8 cellular contexts compared by ENCODE assay signal in genomic region chr13:110711778-110712070, GRCh38. TPM values are rescaled to one million over a fixed set of nuclear protein-coding genes. Genes with fewer than 3 reads are reported as not detected.
A peak's percentile ranks its signal among the peaks of the same experiment; 100 is the strongest.
DNase-seq lines count a peak whose midpoint lies in the region; ATAC-seq, FAIRE-seq and TF ChIP-seq lines count a peak whose summit lies in the region.

No MANE protein-coding gene starts in this region.

- no peak for FAIRE-seq in HTR-8/SVneo (lab: Jason Lieb, UNC)

- H3K9ac ChIP-seq in endocrine pancreas (ENCODE audit: control insufficient read depth, insufficient read depth, low read length), result peak overlapping the region; percentile 82
- H3K9ac ChIP-seq in neural cell (ENCODE audit: low read length), result peak overlapping the region; percentile 100

- TF ChIP-seq RAD21 in neural cell (conservative IDR thresholded peaks at IDR 0.05), result no peak

- peaks cover 18% of the 10 kb centered on the region for H3K79me2 ChIP-seq in OCI-LY7 (ENCODE audit: insufficient read depth, low read depth, low read length)
- peaks cover 27% of the 10 kb centered on the region for H3K79me2 ChIP-seq in neural cell (replicated peaks; ENCODE audit: insufficient read depth, low read length)

- H3K4me2 ChIP-seq in OCI-LY7 (ENCODE audit: low read length) (peak overlapping the region; percentile 100), neural cell (ENCODE audit: low read length) (peak overlapping the region; percentile 89)

- peaks cover 26% of the 10 kb centered on the region for H3K4me1 ChIP-seq in OCI-LY7 (ENCODE audit: insufficient read depth, low read length, poor library complexity, severe bottlenecking)
- no peaks in the 10 kb centered on the region for H3K4me1 ChIP-seq in endocrine pancreas (ENCODE audit: control insufficient read depth, insufficient read depth, low read length)

- peaks cover 6% of the 10 kb centered on the region for H3F3A ChIP-seq in neural cell (ENCODE audit: insufficient read depth, low read length, poor library complexity, severe bottlenecking)

- POLR2A ChIA-PET in OCI-LY7 (lab: Charles Lee), result interaction anchor here (0.8 to 1.4 kb wide), 3 partner anchors 35 to 204 kb away, joined by 3 to 7 read pairs (median 5); partner anchors contain the start of gene ANKRD10

- H4K20me1 ChIP-seq in OCI-LY7 (ENCODE audit: insufficient read depth, low read length), result peaks cover 10% of the 10 kb centered on the region
- peaks cover 3% of the 10 kb centered on the region for H4K20me1 ChIP-seq in neural cell (ENCODE audit: insufficient read depth)

- no peaks in the 10 kb centered on the region for H3K9me3 ChIP-seq in OCI-LY7 (ENCODE audit: low read length)
- no peaks in the 10 kb centered on the region for H3K9me3 ChIP-seq in endocrine pancreas (ENCODE audit: control insufficient read depth, low read length)
- no peaks in the 10 kb centered on the region for H3K9me3 ChIP-seq in neural cell (ENCODE audit: low read length)

- TF ChIP-seq EP300 in neural cell (conservative IDR thresholded peaks at IDR 0.05; ENCODE audit: poor library complexity, severe bottlenecking), result no peak

- intact Hi-C loops in OCI-LY7 (cut with micrococcal nuclease; ENCODE audit: unreplicated experiment), result loop anchor here (5.0 to 10.0 kb wide), 4 partner anchors 97 to 1547 kb away; partner anchors contain the start of gene NAXD

- H3K4me3 ChIP-seq in OCI-LY7 (ENCODE audit: low read depth, low read length, poor library complexity, severe bottlenecking) (peak overlapping the region; percentile 89), endocrine pancreas (ENCODE audit: control insufficient read depth, insufficient read depth, low read length) (peak overlapping the region; percentile 95), neural cell (ENCODE audit: low read length) (peak overlapping the region; percentile 93)

- no peak for ATAC-seq in HG03025 (IDR thresholded peaks at IDR 0.05; ENCODE audit: low FRiP score, unreplicated experiment)

- H2AFZ ChIP-seq in OCI-LY7 (ENCODE audit: low read length), result peak overlapping the region; percentile 57; the same call in 1 of the 2 replicates
- H2AFZ ChIP-seq in neural cell (ENCODE audit: low read depth, low read length), result peak overlapping the region; percentile 67

- peak overlapping the region; percentile 99 for H3K27ac ChIP-seq in OCI-LY7 (ENCODE audit: low read depth, low read length, poor library complexity, severe bottlenecking)
- peak overlapping the region; percentile 100 for H3K27ac ChIP-seq in neural cell (ENCODE audit: low read length)

- H3K36me3 ChIP-seq in OCI-LY7 (ENCODE audit: insufficient read depth, low read length) (no peaks in the 10 kb centered on the region), endocrine pancreas (ENCODE audit: control insufficient read depth, insufficient read depth, low read length) (no peaks in the 10 kb centered on the region), neural cell (ENCODE audit: insufficient read depth, low read length) (no peaks in the 10 kb centered on the region)

- H3K27me3 ChIP-seq in endocrine pancreas (ENCODE audit: control insufficient read depth, insufficient read depth, low read length), result no peaks in the 10 kb centered on the region
- H3K27me3 ChIP-seq in neural cell (ENCODE audit: insufficient read depth, low read depth, low read length), result no peaks in the 10 kb centered on the region

- TSS peak; percentile 90 for BruUV-seq in OCI-LY7 (replicated peaks; lab: Mats Ljungman, UMichigan)

- peak; percentile 47 for DNase-seq in DMS153 treated with DMSO at 0.1 percent for 48 hours (lab: John Stamatoyannopoulos, UW; ENCODE audit: unreplicated experiment)
- no peak for DNase-seq in DMS153 (lab: John Stamatoyannopoulos, UW)
- DNase-seq in OCI-LY7 (ENCODE audit: low spot score), result no peak
- DNase-seq in NCI-H1694 (lab: John Stamatoyannopoulos, UW), result no peak
- DNase-seq in HTR-8/SVneo (ENCODE audit: insufficient read length, low spot score), result no peak

- CTCF ChIA-PET in OCI-LY7 (lab: Charles Lee; ENCODE audit: unreplicated experiment), result no interaction called here

- H3K9me2 ChIP-seq in OCI-LY7 (ENCODE audit: insufficient read depth, low read length) (no peaks in the 10 kb centered on the region), neural cell (ENCODE audit: insufficient read depth, low read length) (no peaks in the 10 kb centered on the region)

- TF ChIP-seq CTCF in OCI-LY7 (conservative IDR thresholded peaks at IDR 0.05; ENCODE audit: low read length) (no peak), neural cell (IDR thresholded peaks at IDR 0.05; ENCODE audit: poor library complexity, severe bottlenecking) (no peak)

TF ChIP-seq in neural cell, 6 proteins besides CTCF, POLR2A, EP300 and RAD21:
- TF ChIP-seq REST (IDR thresholded peaks at IDR 0.05; ENCODE audit: borderline replicate concordance) (no peak), SMC3 (conservative IDR thresholded peaks at IDR 0.05; ENCODE audit: poor library complexity) (no peak), TAF1 (IDR thresholded peaks at IDR 0.05; ENCODE audit: low read depth) (no peak), EZH2 (IDR thresholded peaks at IDR 0.05; ENCODE audit: borderline replicate concordance, insufficient read depth, low read length, poor library complexity, severe bottlenecking) (no peak), POLR2AphosphoS5 (IDR thresholded peaks at IDR 0.05) (no peak), MXI1 (conservative IDR thresholded peaks at IDR 0.05; ENCODE audit: poor library complexity, severe bottlenecking) (no peak)

RNA-seq across cellular contexts. Expression of gene ING1, which starts 1.8 kb away (rescaled TPM):
- total RNA-seq in OCI-LY7 (2014; rRNA removed; shearing (Covaris generic)), result 9.6 and 11.8 TPM in 2 replicates
- 11.8 and 14.7 TPM in 2 replicates for total RNA-seq in OCI-LY7 (2022)
- polyA plus RNA-seq in neural cell, result 23.2 and 28.5 TPM in 2 replicates
- polyA minus RNA-seq in neural cell, result 35.3 and 39.5 TPM in 2 replicates

RNA-seq across cellular contexts. Expression of gene CARS2, which starts 5.8 kb away (rescaled TPM):
- total RNA-seq in OCI-LY7 (2014; rRNA removed; shearing (Covaris generic)), result 45.0 and 50.9 TPM in 2 replicates
- total RNA-seq in OCI-LY7 (2022), result 47.3 and 48.3 TPM in 2 replicates
- 92.2 and 93.1 TPM in 2 replicates for polyA plus RNA-seq in neural cell
- polyA minus RNA-seq in neural cell, result 47.0 and 49.4 TPM in 2 replicates
